ENCODE assay signal across 11 cellular contexts in genomic region chr10:97684866-97685394, GRCh38. TPM values are rescaled to one million over a fixed set of nuclear protein-coding genes. Genes with fewer than 3 reads are reported as not detected.
DNase-seq lines count a peak whose midpoint lies in the region; ATAC-seq, FAIRE-seq and TF ChIP-seq lines count a peak whose summit lies in the region.
"Had no signal": no experiment of that assay in that cellular context is flagged by ENCODE, and none has a peak within 500 bp of the region (broad histone marks: within the 10 kb centered on the region; RNA-seq: fewer than 3 reads in every experiment).

No MANE protein-coding gene starts in this region.

- RAD21 ChIA-PET in GM12878 (lab: Charles Lee; ENCODE audit: unreplicated experiment), result no interaction called here

- no peaks in the 10 kb centered on the region for H3K36me3 ChIP-seq in GM23338 (ENCODE audit: insufficient read depth)
- H3K36me3 ChIP-seq in GM12878 (ENCODE audit: control insufficient read depth in 2 of 2, insufficient read depth in 2 of 2, low read length in 1 of 2), result no peaks in the 10 kb centered on the region
- peaks cover 0 to 2% of the 10 kb centered on the region in 2 donors for H3K36me3 ChIP-seq in kidney (ENCODE audit: control insufficient read depth in 1 of 2, insufficient read depth in 2 of 2, low read length in 2 of 2)
- no peaks in the 10 kb centered on the region for H3K36me3 ChIP-seq in smooth muscle cell (ENCODE audit: low read depth)

- peak overlapping the region; percentile 82; the same call in 1 of the 2 replicates for H3K4me3 ChIP-seq in GM23338
- H3K4me3 ChIP-seq in GM12878, result no peak overlapping the region
- H3K4me3 ChIP-seq in kidney (ENCODE audit: low read length in 2 of 2), result peak overlapping the region; percentile 2 to 82
- peak overlapping the region; percentile 64 for H3K4me3 ChIP-seq in smooth muscle cell

- no peak overlapping the region for H3K9ac ChIP-seq in GM12878 (ENCODE audit: control insufficient read depth, insufficient read depth, low read length)
- no peak overlapping the region for H3K9ac ChIP-seq in kidney (ENCODE audit: low read length in 2 of 2)
- no peak overlapping the region for H3K9ac ChIP-seq in smooth muscle cell (ENCODE audit: low read depth)

- H3K4me2 ChIP-seq in GM23338 (peak overlapping the region; percentile 96; the same call in 1 of the 2 replicates), GM12878 (ENCODE audit: control insufficient read depth, insufficient read depth) (peak overlapping the region; percentile 2; the same call in 1 of the 2 replicates), smooth muscle cell (peak overlapping the region; percentile 85)

- H3K36me3 Mint-ChIP-seq in GM23338 (ENCODE audit: low read depth), result no peaks in the 10 kb centered on the region
- no peaks in the 10 kb centered on the region for H3K36me3 Mint-ChIP-seq in stimulated activated naive B cell treated with anti-CD40 and anti-IgM and Interleukin-4, amounts not matched to agents 10 μg/mL and 1 μg/mL and 100 μg/mL, for 72 hours

- H3K4me1 ChIP-seq in GM23338 (ENCODE audit: insufficient read depth) (peaks cover 25% of the 10 kb centered on the region), GM12878 (ENCODE audit: control insufficient read depth, insufficient read depth, low read length) (peaks cover 18% of the 10 kb centered on the region), kidney (ENCODE audit: control insufficient read depth in 1 of 2, insufficient read depth in 1 of 2, low read depth in 1 of 2, low read length in 2 of 2) (peaks cover 23% of the 10 kb centered on the region in 2 donors), smooth muscle cell (ENCODE audit: low read depth) (peaks cover 17% of the 10 kb centered on the region)

- H3K9me2 ChIP-seq in GM23338 (ENCODE audit: insufficient read depth), result no peaks in the 10 kb centered on the region

- FAIRE-seq in GM12878 (lab: Jason Lieb, UNC) (no peak), kidney (lab: Jason Lieb, UNC) (no peak)

- peak overlapping the region; percentile 13; the same call in 1 of the 3 replicates for H3K4me3 Mint-ChIP-seq in GM23338
- H3K4me3 Mint-ChIP-seq in stimulated activated naive B cell treated with anti-CD40 and anti-IgM and Interleukin-4, amounts not matched to agents 10 μg/mL and 1 μg/mL and 100 μg/mL, for 72 hours, result no peak overlapping the region

- no peak for TF ChIP-seq POLR2A in GM12878 (IDR thresholded peaks at IDR 0.05; ENCODE audit: low read depth, low read length)

- H3K4me1 Mint-ChIP-seq in GM23338, result peaks cover 22% of the 10 kb centered on the region
- H3K4me1 Mint-ChIP-seq in stimulated activated naive B cell treated with anti-CD40 and anti-IgM and Interleukin-4, amounts not matched to agents 10 μg/mL and 1 μg/mL and 100 μg/mL, for 72 hours, result peaks cover 9 to 11% of the 10 kb centered on the region in 2 donors

- no peak overlapping the region for H3K27ac Mint-ChIP-seq in GM23338
- H3K27ac Mint-ChIP-seq in stimulated activated naive B cell treated with anti-CD40 and anti-IgM and Interleukin-4, amounts not matched to agents 10 μg/mL and 1 μg/mL and 100 μg/mL, for 72 hours, result no peak overlapping the region
- H3K27ac Mint-ChIP-seq: activated T-cell treated with anti-CD3 and anti-CD28 coated beads, Interleukin-2, amount 50 U/mL, for 72 hours had no signal

- 75% methylated on average over 5 of the region's 5 CpGs for WGBS in GM12878 (ENCODE audit: insufficient coverage, insufficient replicate concordance, low lambda C conversion rate, missing lambda C conversion rate)
- WGBS in smooth muscle cell (ENCODE audit: low lambda C conversion rate), result 93% methylated on average over 5 of the region's 5 CpGs

- no peak for TF ChIP-seq EP300 in GM12878 (IDR thresholded peaks at IDR 0.05; ENCODE audit: borderline replicate concordance in 1 of 2, control insufficient read depth in 1 of 2, low read depth in 2 of 2, low read length in 2 of 2)

- SMC1A ChIA-PET in GM12878 (lab: Charles Lee; ENCODE audit: uncharacterized antibody, unreplicated experiment), result interaction anchor here (4.3 to 5.9 kb wide), 2 partner anchors 19 to 51 kb away, joined by 21 to 38 read pairs; partner anchors contain the start of gene ZFYVE27

- in situ Hi-C loops in GM12878 (cut with MboI), result no loop called here

- intact Hi-C loops in GM12878 (cut with micrococcal nuclease; ENCODE audit: unreplicated experiment), result no loop called here
- intact Hi-C loops in kidney (cut with DNase I), result no loop called here

- DNase-seq in GM23338 (ENCODE audit: low spot score), result no peak
- DNase-seq in GM12878 (ENCODE audit: low read depth, low spot score), result no peak
- DNase-seq in kidney, result no peak
- no peak for DNase-seq in smooth muscle cell (lab: John Stamatoyannopoulos, UW; ENCODE audit: unreplicated experiment)
- no peak for DNase-seq in stimulated activated naive B cell treated with anti-CD40 and anti-IgM and Interleukin-4, amounts not matched to agents 10 μg/mL and 1 μg/mL and 100 μg/mL, for 72 hours
- DNase-seq in amniotic stem cell (lab: John Stamatoyannopoulos, UW), result no peak
- no peak for DNase-seq in NCI-H1417 (lab: John Stamatoyannopoulos, UW)
- DNase-seq in activated CD4-positive, alpha-beta T cell treated with anti-CD3 and anti-CD28 coated beads, Interleukin-2, amount 50 U/mL, for 4 hours, result no peak
- DNase-seq: activated T-cell treated with anti-CD3 and anti-CD28 coated beads, Interleukin-2, amount 50 U/mL, for 72 hours; NCI-H748 treated with DMSO at 0.1 percent for 48 hours; stimulated activated CD4-positive, alpha-beta T cell treated with anti-CD3 and anti-CD28 coated beads, Interleukin-4, amount 100 ng/mL, for 24 hours had no signal

- H3K27me3 ChIP-seq in GM23338 (ENCODE audit: insufficient read depth) (no peaks in the 10 kb centered on the region), GM12878 (replicated peaks in 1 of 2; ENCODE audit: control insufficient read depth in 2 of 2, insufficient read depth in 2 of 2, low read length in 1 of 2) (no peaks in the 10 kb centered on the region; a peak in 1 of 4 replicates), smooth muscle cell (ENCODE audit: low read depth) (no peaks in the 10 kb centered on the region)

- H4K20me1 ChIP-seq in GM23338 (replicated peaks; ENCODE audit: insufficient read depth), result peaks cover 21% of the 10 kb centered on the region
- H4K20me1 ChIP-seq in GM12878 (ENCODE audit: control insufficient read depth, insufficient read depth), result no peaks in the 10 kb centered on the region
- peaks cover 36% of the 10 kb centered on the region for H4K20me1 ChIP-seq in smooth muscle cell (ENCODE audit: low read depth)

- ATAC-seq in GM23338 (no peak), GM12878 (no peak)
- ATAC-seq in stimulated activated naive B cell treated with anti-CD40 and anti-IgM and Interleukin-4, amounts not matched to agents 10 μg/mL and 1 μg/mL and 100 μg/mL, for 72 hours (replicated peaks), result no peak
- ATAC-seq: activated T-cell treated with anti-CD3 and anti-CD28 coated beads, Interleukin-2, amount 50 U/mL, for 72 hours had no signal

- H2AFZ ChIP-seq in GM23338, result no peak overlapping the region
- no peak overlapping the region for H2AFZ ChIP-seq in GM12878 (ENCODE audit: control insufficient read depth, low read depth, low read length)
- H2AFZ ChIP-seq in smooth muscle cell (ENCODE audit: low read depth), result no peak overlapping the region

- H3K9me3 ChIP-seq in GM12878 (replicated peaks; ENCODE audit: control insufficient read depth, insufficient read depth, low read length), result no peaks in the 10 kb centered on the region
- H3K9me3 ChIP-seq in kidney (ENCODE audit: control insufficient read depth in 1 of 2, low read length in 2 of 2), result no peaks in the 10 kb centered on the region
- H3K9me3 ChIP-seq in smooth muscle cell (replicated peaks; ENCODE audit: low read depth), result no peaks in the 10 kb centered on the region

- no peak overlapping the region for H3K27ac ChIP-seq in GM23338 (ENCODE audit: low read depth)
- H3K27ac ChIP-seq in GM12878 (ENCODE audit: control insufficient read depth, insufficient read depth), result no peak overlapping the region
- peak overlapping the region in 1 of 2 donors; percentile 35 for H3K27ac ChIP-seq in kidney (ENCODE audit: low read depth in 2 of 2, low read length in 2 of 2)
- H3K27ac ChIP-seq in smooth muscle cell (ENCODE audit: low read depth), result peak overlapping the region; percentile 37

- no TSS peak for BruUV-seq in GM12878 (replicated peaks; lab: Mats Ljungman, UMichigan)

- POLR2A ChIA-PET in GM12878 (lab: Charles Lee), result no interaction called here

- no peaks in the 10 kb centered on the region for H3K9me3 Mint-ChIP-seq in GM23338
- no peaks in the 10 kb centered on the region for H3K9me3 Mint-ChIP-seq in stimulated activated naive B cell treated with anti-CD40 and anti-IgM and Interleukin-4, amounts not matched to agents 10 μg/mL and 1 μg/mL and 100 μg/mL, for 72 hours
- H3K9me3 Mint-ChIP-seq: activated T-cell treated with anti-CD3 and anti-CD28 coated beads, Interleukin-2, amount 50 U/mL, for 72 hours had no signal

- no peak for TF ChIP-seq CTCF in GM23338 (conservative IDR thresholded peaks at IDR 0.05; ENCODE audit: low read depth in 2 of 2)
- no peak for TF ChIP-seq CTCF in GM12878 (IDR thresholded peaks at IDR 0.05 in 2 of 3, conservative IDR thresholded peaks at IDR 0.05 in 1 of 3; ENCODE audit: control insufficient read depth in 2 of 3, extremely low read depth in 1 of 3, insufficient read depth in 1 of 3, low read depth in 3 of 3, low read length in 3 of 3)
- TF ChIP-seq CTCF in kidney (IDR thresholded peaks at IDR 0.05; ENCODE audit: borderline replicate concordance, extremely low read depth, insufficient read depth), result no peak
- TF ChIP-seq CTCF in smooth muscle cell (IDR thresholded peaks at IDR 0.05; ENCODE audit: borderline replicate concordance, insufficient read depth, poor library complexity, severe bottlenecking), result no peak

- no peak for TF ChIP-seq RAD21 in GM12878 (IDR thresholded peaks at IDR 0.05; ENCODE audit: insufficient read depth, low read depth, low read length)

- H3F3A ChIP-seq in GM23338 (replicated peaks; ENCODE audit: low read depth), result peaks cover 11% of the 10 kb centered on the region
- H3F3A ChIP-seq in smooth muscle cell (ENCODE audit: low read depth), result peaks cover 16% of the 10 kb centered on the region

- CTCF ChIA-PET in GM12878 (lab: Yijun Ruan, JAX), result interaction anchor here (0.6 to 11.3 kb wide), 7 partner anchors 9 to 60 kb away, joined by 3 to 124 read pairs (median 16); partner anchors contain the start of gene ZFYVE27

- H3K27me3 Mint-ChIP-seq in GM23338 (ENCODE audit: insufficient read depth, low read depth, poor library complexity), result peaks cover 8% of the 10 kb centered on the region
- no peaks in the 10 kb centered on the region for H3K27me3 Mint-ChIP-seq in stimulated activated naive B cell treated with anti-CD40 and anti-IgM and Interleukin-4, amounts not matched to agents 10 μg/mL and 1 μg/mL and 100 μg/mL, for 72 hours

- peaks cover 25% of the 10 kb centered on the region for H3K79me2 ChIP-seq in GM23338 (replicated peaks; ENCODE audit: insufficient read depth)
- H3K79me2 ChIP-seq in GM12878 (ENCODE audit: control insufficient read depth, insufficient read depth, low read length), result no peaks in the 10 kb centered on the region
- H3K79me2 ChIP-seq in smooth muscle cell (ENCODE audit: low read depth), result peaks cover 11% of the 10 kb centered on the region

RNA-seq across cellular contexts. Expression of gene AVPI1, which starts 2.1 kb away (rescaled TPM):
- total RNA-seq in GM23338 (2014; rRNA removed; shearing (Covaris generic)), result 7.4 and 8.2 TPM in 2 replicates
- polyA plus RNA-seq in GM23338 (2016; fragmentation: Nextera tagmentation; extraction: Ambion mirVana), result 7.6 and 8.9 TPM in 2 replicates
- 1.4 and 2.5 TPM in 2 replicates for total RNA-seq in GM12878 (2013; cell fraction: nucleolus; rRNA removed)
- total RNA-seq in GM12878 (2014; rRNA removed), result 0.82 and 1.1 TPM in 2 replicates
- 0.37 and 0.63 TPM in 2 replicates for total RNA-seq in GM12878 (2014; rRNA removed; fragmentation: Illumina TruSeq; extraction: Trizol)
- 1.1 and 1.4 TPM in 2 replicates for total RNA-seq in GM12878 (2021)
- polyA plus RNA-seq in GM12878 (2011; ENCODE audit: low read depth), result 1.2 TPM
- 0.43 and 1.0 TPM in 2 replicates for polyA plus RNA-seq in GM12878 (2011; rRNA removed)
- polyA plus RNA-seq in GM12878 (2011; cell fraction: cytosol; rRNA removed), result 1.4 and 1.9 TPM in 2 replicates
- 0.73 and 0.83 TPM in 2 replicates for polyA plus RNA-seq in GM12878 (2011; cell fraction: nucleus; rRNA removed)
- 1.2 and 1.6 TPM in 2 replicates for polyA plus RNA-seq in GM12878 (2012)
- 0.21 and 0.65 TPM in 2 replicates for polyA plus RNA-seq in GM12878 (2014; fragmentation: Illumina TruSeq; extraction: Trizol)
- under 1 TPM; 0.08 to 0.13 TPM for polyA plus RNA-seq in GM12878 (2014; fragmentation: Nextera tagmentation; extraction: Ambion mirVana)
- 0.65 and 1.2 TPM in 2 replicates for polyA plus RNA-seq in GM12878 (2014; rRNA removed)
- 1 to 10 TPM; 1.3 to 1.4 TPM for polyA plus RNA-seq in GM12878 (2016; fragmentation: Nextera tagmentation; extraction: Ambion mirVana)
- 0.66 and 0.93 TPM in 2 replicates for polyA minus RNA-seq in GM12878 (2011; rRNA and poly(A)+ RNA removed)
- polyA minus RNA-seq in GM12878 (2011; cell fraction: cytosol; rRNA and poly(A)+ RNA removed), result 7.1 and 8.2 TPM in 2 replicates
- 1.3 and 1.8 TPM in 2 replicates for polyA minus RNA-seq in GM12878 (2011; cell fraction: nucleus; rRNA and poly(A)+ RNA removed)
- total RNA-seq in kidney, result 10.7 TPM
- polyA plus RNA-seq in kidney (ENCODE audit: insufficient read depth, low read depth, low replicate concordance), result 15.5 TPM
- 14.9 and 23.8 TPM in 2 replicates for total RNA-seq in smooth muscle cell
- 26.9 and 32.5 TPM in 2 replicates for polyA plus RNA-seq in smooth muscle cell

RNA-seq across cellular contexts. Expression of gene MARVELD1, which starts 28.6 kb away (rescaled TPM):
- total RNA-seq in GM23338 (2014; rRNA removed; shearing (Covaris generic)), result 19.3 and 23.7 TPM in 2 replicates
- polyA plus RNA-seq in GM23338 (2016; fragmentation: Nextera tagmentation; extraction: Ambion mirVana) (7.3 and 8.7 TPM in 2 replicates), GM12878 (2011; rRNA removed) (0.32 and 0.54 TPM in 2 replicates), GM12878 (2014; fragmentation: Illumina TruSeq; extraction: Trizol) (8.1 and 10.0 TPM in 2 replicates), GM12878 (2014; fragmentation: Nextera tagmentation; extraction: Ambion mirVana) (1 to 10 TPM; 2.8 TPM), GM12878 (2014; rRNA removed) (6.0 and 7.0 TPM in 2 replicates), GM12878 (2016; fragmentation: Nextera tagmentation; extraction: Ambion mirVana) (1 to 10 TPM; 2.7 to 3.6 TPM), kidney (ENCODE audit: insufficient read depth, low read depth, low replicate concordance) (8.3 TPM), smooth muscle cell (95.5 and 132 TPM in 2 replicates)
- 4.2 and 6.0 TPM in 2 replicates for total RNA-seq in GM12878 (2013; cell fraction: nucleolus; rRNA removed)
- total RNA-seq in GM12878 (2014; rRNA removed) (2.8 TPM in 2 replicates), GM12878 (2014; rRNA removed; fragmentation: Illumina TruSeq; extraction: Trizol) (2.6 and 3.5 TPM in 2 replicates), GM12878 (2021) (7.4 and 8.4 TPM in 2 replicates), kidney (43.2 TPM), smooth muscle cell (46.3 and 58.4 TPM in 2 replicates)
- polyA plus RNA-seq in GM12878 (2011; ENCODE audit: low read depth), result 1.2 TPM
- 0.50 and 0.79 TPM in 2 replicates for polyA plus RNA-seq in GM12878 (2011; cell fraction: cytosol; rRNA removed)
- polyA plus RNA-seq in GM12878 (2011; cell fraction: nucleus; rRNA removed), result 1.3 and 1.5 TPM in 2 replicates
- 1.5 and 2.2 TPM in 2 replicates for polyA plus RNA-seq in GM12878 (2012)
- polyA minus RNA-seq in GM12878 (2011; rRNA and poly(A)+ RNA removed), result 0.15 and 0.21 TPM in 2 replicates
- polyA minus RNA-seq in GM12878 (2011; cell fraction: cytosol; rRNA and poly(A)+ RNA removed), result 0.40 and 0.73 TPM in 2 replicates
- 0.38 and 0.48 TPM in 2 replicates for polyA minus RNA-seq in GM12878 (2011; cell fraction: nucleus; rRNA and poly(A)+ RNA removed)

RNA-seq across cellular contexts. Expression of gene PI4K2A, which starts 44.5 kb away (rescaled TPM):
- total RNA-seq in GM23338 (2014; rRNA removed; shearing (Covaris generic)), result 23.3 and 29.2 TPM in 2 replicates
- polyA plus RNA-seq in GM23338 (2016; fragmentation: Nextera tagmentation; extraction: Ambion mirVana), result 8.1 and 8.6 TPM in 2 replicates
- 3.8 and 4.1 TPM in 2 replicates for total RNA-seq in GM12878 (2013; cell fraction: nucleolus; rRNA removed)
- 13.3 and 13.6 TPM in 2 replicates for total RNA-seq in GM12878 (2014; rRNA removed)
- 7.6 and 7.8 TPM in 2 replicates for total RNA-seq in GM12878 (2014; rRNA removed; fragmentation: Illumina TruSeq; extraction: Trizol)
- 11.9 and 12.5 TPM in 2 replicates for total RNA-seq in GM12878 (2021)
- 5.7 TPM for polyA plus RNA-seq in GM12878 (2011; ENCODE audit: low read depth)
- polyA plus RNA-seq in GM12878 (2011; rRNA removed), result 8.9 and 11.5 TPM in 2 replicates
- polyA plus RNA-seq in GM12878 (2011; cell fraction: cytosol; rRNA removed), result 14.7 and 15.0 TPM in 2 replicates
- 9.2 and 10.2 TPM in 2 replicates for polyA plus RNA-seq in GM12878 (2011; cell fraction: nucleus; rRNA removed)
- polyA plus RNA-seq in GM12878 (2012), result 7.1 and 7.4 TPM in 2 replicates
- polyA plus RNA-seq in GM12878 (2014; fragmentation: Illumina TruSeq; extraction: Trizol), result 12.3 and 12.7 TPM in 2 replicates
- 1 to 10 TPM; 1.5 to 3.1 TPM for polyA plus RNA-seq in GM12878 (2014; fragmentation: Nextera tagmentation; extraction: Ambion mirVana)
- polyA plus RNA-seq in GM12878 (2014; rRNA removed), result 14.5 and 15.0 TPM in 2 replicates
- polyA plus RNA-seq in GM12878 (2016; fragmentation: Nextera tagmentation; extraction: Ambion mirVana), result 1 to 10 TPM; 1.9 to 8.5 TPM
- polyA minus RNA-seq in GM12878 (2011; rRNA and poly(A)+ RNA removed), result 7.9 and 10.6 TPM in 2 replicates
- polyA minus RNA-seq in GM12878 (2011; cell fraction: cytosol; rRNA and poly(A)+ RNA removed), result 2.8 and 4.3 TPM in 2 replicates
- polyA minus RNA-seq in GM12878 (2011; cell fraction: nucleus; rRNA and poly(A)+ RNA removed), result 2.4 and 3.9 TPM in 2 replicates
- total RNA-seq in kidney, result 14.2 TPM
- 17.3 TPM for polyA plus RNA-seq in kidney (ENCODE audit: insufficient read depth, low read depth, low replicate concordance)
- 20.8 and 23.4 TPM in 2 replicates for total RNA-seq in smooth muscle cell
- polyA plus RNA-seq in smooth muscle cell, result 20.4 and 21.0 TPM in 2 replicates

RNA-seq across cellular contexts. Expression of gene MORN4, which starts 51.6 kb away (rescaled TPM):
- total RNA-seq in GM23338 (2014; rRNA removed; shearing (Covaris generic)), result 9.0 and 17.6 TPM in 2 replicates
- polyA plus RNA-seq in GM23338 (2016; fragmentation: Nextera tagmentation; extraction: Ambion mirVana), result 49.5 and 50.0 TPM in 2 replicates
- 2.0 and 2.7 TPM in 2 replicates for total RNA-seq in GM12878 (2013; cell fraction: nucleolus; rRNA removed)
- 1.3 and 1.7 TPM in 2 replicates for total RNA-seq in GM12878 (2014; rRNA removed)
- 1.7 and 2.2 TPM in 2 replicates for total RNA-seq in GM12878 (2014; rRNA removed; fragmentation: Illumina TruSeq; extraction: Trizol)
- 1.3 and 2.2 TPM in 2 replicates for total RNA-seq in GM12878 (2021)
- 0.72 TPM for polyA plus RNA-seq in GM12878 (2011; ENCODE audit: low read depth)
- polyA plus RNA-seq in GM12878 (2011; rRNA removed), result 1.9 and 2.0 TPM in 2 replicates
- polyA plus RNA-seq in GM12878 (2011; cell fraction: cytosol; rRNA removed), result 1.8 and 2.6 TPM in 2 replicates
- 1.3 and 2.4 TPM in 2 replicates for polyA plus RNA-seq in GM12878 (2011; cell fraction: nucleus; rRNA removed)
- polyA plus RNA-seq in GM12878 (2012), result 3.7 and 4.0 TPM in 2 replicates
- polyA plus RNA-seq in GM12878 (2014; fragmentation: Illumina TruSeq; extraction: Trizol), result 2.9 and 3.5 TPM in 2 replicates
- 1 to 10 TPM; 2.4 to 2.8 TPM for polyA plus RNA-seq in GM12878 (2014; fragmentation: Nextera tagmentation; extraction: Ambion mirVana)
- 4.3 and 4.6 TPM in 2 replicates for polyA plus RNA-seq in GM12878 (2014; rRNA removed)
- 1 to 10 TPM; 4.9 to 5.5 TPM for polyA plus RNA-seq in GM12878 (2016; fragmentation: Nextera tagmentation; extraction: Ambion mirVana)
- 0.44 and 1.1 TPM in 2 replicates for polyA minus RNA-seq in GM12878 (2011; rRNA and poly(A)+ RNA removed)
- polyA minus RNA-seq in GM12878 (2011; cell fraction: cytosol; rRNA and poly(A)+ RNA removed), result not detected in 2 replicates
- not detected in 2 replicates for polyA minus RNA-seq in GM12878 (2011; cell fraction: nucleus; rRNA and poly(A)+ RNA removed)
- total RNA-seq in kidney, result 9.1 TPM
- 21.2 TPM for polyA plus RNA-seq in kidney (ENCODE audit: insufficient read depth, low read depth, low replicate concordance)
- total RNA-seq in smooth muscle cell, result 2.9 and 9.3 TPM in 2 replicates
- polyA plus RNA-seq in smooth muscle cell, result 11.3 and 16.8 TPM in 2 replicates

RNA-seq across cellular contexts. Expression of gene ZFYVE27, which starts 52.0 kb away (rescaled TPM):
- 20.7 and 25.8 TPM in 2 replicates for total RNA-seq in GM23338 (2014; rRNA removed; shearing (Covaris generic))
- 13.3 and 15.0 TPM in 2 replicates for polyA plus RNA-seq in GM23338 (2016; fragmentation: Nextera tagmentation; extraction: Ambion mirVana)
- 105 and 111 TPM in 2 replicates for total RNA-seq in GM12878 (2013; cell fraction: nucleolus; rRNA removed)
- 25.7 and 28.9 TPM in 2 replicates for total RNA-seq in GM12878 (2014; rRNA removed)
- 14.5 and 16.4 TPM in 2 replicates for total RNA-seq in GM12878 (2014; rRNA removed; fragmentation: Illumina TruSeq; extraction: Trizol)
- total RNA-seq in GM12878 (2021), result 23.7 and 25.3 TPM in 2 replicates
- 10.4 TPM for polyA plus RNA-seq in GM12878 (2011; ENCODE audit: low read depth)
- polyA plus RNA-seq in GM12878 (2011; rRNA removed), result 20.3 and 28.2 TPM in 2 replicates
- 26.9 and 33.5 TPM in 2 replicates for polyA plus RNA-seq in GM12878 (2011; cell fraction: cytosol; rRNA removed)
- polyA plus RNA-seq in GM12878 (2011; cell fraction: nucleus; rRNA removed), result 117 TPM in 2 replicates
- polyA plus RNA-seq in GM12878 (2012), result 18.7 and 19.2 TPM in 2 replicates
- 11.1 and 16.6 TPM in 2 replicates for polyA plus RNA-seq in GM12878 (2014; fragmentation: Illumina TruSeq; extraction: Trizol)
- 1 to 10 TPM; 1.1 to 1.3 TPM for polyA plus RNA-seq in GM12878 (2014; fragmentation: Nextera tagmentation; extraction: Ambion mirVana)
- 26.2 and 26.3 TPM in 2 replicates for polyA plus RNA-seq in GM12878 (2014; rRNA removed)
- 10 to 100 TPM; 20.8 to 22.1 TPM for polyA plus RNA-seq in GM12878 (2016; fragmentation: Nextera tagmentation; extraction: Ambion mirVana)
- polyA minus RNA-seq in GM12878 (2011; rRNA and poly(A)+ RNA removed), result 21.9 and 42.0 TPM in 2 replicates
- 7.0 and 12.7 TPM in 2 replicates for polyA minus RNA-seq in GM12878 (2011; cell fraction: cytosol; rRNA and poly(A)+ RNA removed)
- 46.1 and 55.0 TPM in 2 replicates for polyA minus RNA-seq in GM12878 (2011; cell fraction: nucleus; rRNA and poly(A)+ RNA removed)
- 34.4 TPM for total RNA-seq in kidney
- 23.3 TPM for polyA plus RNA-seq in kidney (ENCODE audit: insufficient read depth, low read depth, low replicate concordance)
- total RNA-seq in smooth muscle cell, result 7.0 and 9.7 TPM in 2 replicates
- 11.4 and 14.0 TPM in 2 replicates for polyA plus RNA-seq in smooth muscle cell

Comparison
In these comparisons a context has a peak if more than half of its experiments do, and no peak if none do; other contexts are left out.
1. H3K4me2 ChIP-seq: peak in every context shown above with its lines; median percentile 96 in GM23338; 85 in smooth muscle cell; 2 in GM12878.